In the genomic region with DNA sequence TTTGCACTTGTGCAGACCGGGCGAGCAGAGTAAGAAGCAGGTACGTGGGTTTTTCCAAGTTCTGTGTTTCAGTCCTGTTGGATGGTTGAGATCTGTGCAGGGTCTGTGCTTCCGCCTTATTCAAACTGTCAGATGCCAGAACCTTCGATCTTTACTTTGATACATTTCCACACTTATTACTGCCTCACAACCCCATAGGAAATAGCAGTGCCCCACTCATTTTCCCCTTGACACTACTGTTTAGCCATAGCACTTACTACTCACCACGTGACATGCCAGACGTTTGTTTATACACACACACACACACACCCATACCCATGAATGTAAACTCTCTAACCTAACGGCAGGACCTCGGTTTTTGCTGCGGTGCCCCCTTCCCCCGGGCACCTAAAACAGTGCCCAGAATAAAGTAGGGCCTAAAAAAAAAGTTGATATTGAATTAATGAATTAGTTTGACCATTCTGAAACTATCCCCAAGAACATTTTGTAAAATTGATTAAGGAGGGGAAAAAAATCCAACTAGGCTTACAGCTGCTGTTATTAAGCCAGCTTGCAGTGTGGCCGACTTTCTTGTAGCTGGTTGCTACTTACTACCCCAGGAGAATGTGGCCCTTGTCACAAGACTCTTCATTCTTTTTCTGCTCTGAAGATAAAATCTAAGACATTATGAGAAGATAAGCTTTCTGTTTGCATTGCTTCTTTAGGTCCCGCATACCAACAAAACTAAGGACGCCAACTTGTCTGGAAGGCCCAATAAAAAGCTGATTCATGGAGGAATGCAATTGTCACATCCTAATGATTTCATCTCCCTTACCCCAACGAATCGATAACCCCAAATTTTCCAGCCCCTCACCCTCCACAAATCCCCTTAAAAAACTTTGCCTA, we compare ENCODE assay signal across 8 cellular contexts. TPM values are rescaled to one million over a fixed set of nuclear protein-coding genes. Genes with fewer than 3 reads are reported as not detected.
A peak's percentile ranks its signal among the peaks of the same experiment; 100 is the strongest.
DNase-seq lines count a peak whose midpoint lies in the region; ATAC-seq and TF ChIP-seq lines count a peak whose summit lies in the region.

No MANE protein-coding gene starts in this region.

- H2AFZ ChIP-seq in IMR-90 (replicated peaks; ENCODE audit: low read length, poor library complexity), result peak overlapping the region; percentile 96

- peak overlapping the region; percentile 84 for H4K5ac ChIP-seq in IMR-90 (ENCODE audit: low read depth, low read length)

- TF ChIP-seq POLR2A in IMR-90 (IDR thresholded peaks at IDR 0.05; ENCODE audit: low read depth, low read length) (peak; percentile 33; the same call in 1 of the 2 replicates), sigmoid colon (IDR thresholded peaks at IDR 0.05) (peak in 1 of 2 donors; percentile 74)

- 0 out of 2 replicates have a peak overlapping the region, but pooled peaks have one; percentile 29 for H2BK20ac ChIP-seq in IMR-90 (ENCODE audit: low read depth, low read length)

- H3K9me1 ChIP-seq in IMR-90 (ENCODE audit: insufficient read depth, low read length), result no peaks in the 10 kb centered on the region; the same call in 1 of the 2 replicates

- peaks cover 19% of the 10 kb centered on the region for H3K36me3 Mint-ChIP-seq in activated T-helper 1 cell treated with anti-CD3 and anti-CD28 coated beads, Interleukin-12 subunit alpha, Interleukin-12 subunit beta, Interleukin-2, Interleukin-4 antibody, amounts not matched to agents 30 ng/mL and 10 ng/mL and 1 ng/mL, durations not matched to agents 14 hours and 24 hours and 36 hours (ENCODE audit: low read depth)

- H2BK120ac ChIP-seq in IMR-90 (ENCODE audit: low read depth, low read length), result peak overlapping the region; percentile 37

- peak overlapping the region; percentile 51 for H3K27ac ChIP-seq in IMR-90 (ENCODE audit: insufficient read depth, low read length)
- H3K27ac ChIP-seq in cardiac muscle cell, result peak overlapping the region; percentile 91
- H3K27ac ChIP-seq in sigmoid colon, result peak overlapping the region; percentile 91 to 98 (median 97)

- H3K27me3 Mint-ChIP-seq in activated T-helper 1 cell treated with anti-CD3 and anti-CD28 coated beads, Interleukin-12 subunit alpha, Interleukin-12 subunit beta, Interleukin-2, Interleukin-4 antibody, amounts not matched to agents 30 ng/mL and 10 ng/mL and 1 ng/mL, durations not matched to agents 14 hours and 24 hours and 36 hours (ENCODE audit: insufficient read depth), result peaks cover 3% of the 10 kb centered on the region

- H3K4ac ChIP-seq in IMR-90 (ENCODE audit: low read depth, low read length), result peak overlapping the region; percentile 8

- dilution Hi-C loops in IMR-90 (cut with HindIII; ENCODE audit: low sequenced_read_pairs, unreplicated experiment), result no loop called here

- peak overlapping the region; percentile 80 for H3K4me2 ChIP-seq in IMR-90 (ENCODE audit: low read depth, low read length)

- H4K20me1 ChIP-seq in IMR-90 (ENCODE audit: insufficient read depth, low read length), result no peaks in the 10 kb centered on the region

- peak overlapping the region; percentile 66 for H3K4me3 ChIP-seq in IMR-90 (ENCODE audit: insufficient read depth, low read depth, low read length)
- peak overlapping the region; percentile 52 for H3K4me3 ChIP-seq in cardiac muscle cell
- peak overlapping the region; percentile 72 to 91 (median 86) for H3K4me3 ChIP-seq in sigmoid colon

- H3K27me3 ChIP-seq in IMR-90 (ENCODE audit: control insufficient read depth, insufficient read depth, low read length), result no peaks in the 10 kb centered on the region
- no peaks in the 10 kb centered on the region for H3K27me3 ChIP-seq in cardiac muscle cell
- H3K27me3 ChIP-seq in sigmoid colon, result no peaks in the 10 kb centered on the region

- no peak for TF ChIP-seq EP300 in sigmoid colon (IDR thresholded peaks at IDR 0.05)

- H3K4me1 ChIP-seq in IMR-90 (ENCODE audit: control insufficient read depth, insufficient read depth, low read length), result peaks cover 2% of the 10 kb centered on the region; the same call in 1 of the 2 replicates
- H3K4me1 ChIP-seq in cardiac muscle cell (ENCODE audit: low read depth), result peaks cover 3% of the 10 kb centered on the region
- H3K4me1 ChIP-seq in sigmoid colon, result peaks cover 0 to 23% (median 16%) of the 10 kb centered on the region in 4 donors

- H3K4me3 Mint-ChIP-seq in activated T-helper 1 cell treated with anti-CD3 and anti-CD28 coated beads, Interleukin-12 subunit alpha, Interleukin-12 subunit beta, Interleukin-2, Interleukin-4 antibody, amounts not matched to agents 30 ng/mL and 10 ng/mL and 1 ng/mL, durations not matched to agents 14 hours and 24 hours and 36 hours, result peak overlapping the region; percentile 91

- H2BK5ac ChIP-seq in IMR-90 (ENCODE audit: low read depth, low read length, poor library complexity, severe bottlenecking), result peak overlapping the region; percentile 75

- H3K27ac Mint-ChIP-seq in activated T-helper 1 cell treated with anti-CD3 and anti-CD28 coated beads, Interleukin-12 subunit alpha, Interleukin-12 subunit beta, Interleukin-2, Interleukin-4 antibody, amounts not matched to agents 30 ng/mL and 10 ng/mL and 1 ng/mL, durations not matched to agents 14 hours and 24 hours and 36 hours, result peak overlapping the region; percentile 90

- CTCF ChIA-PET in IMR-90 (lab: Yijun Ruan, JAX), result interaction anchor here (0.9 to 1.8 kb wide), 3 partner anchors 12 to 151 kb away, joined by 3 to 7 read pairs (median 3); no protein-coding TSS in a partner anchor

- H3K9ac ChIP-seq in IMR-90 (ENCODE audit: low read depth, low read length), result peak overlapping the region; percentile 62

- peak overlapping the region; percentile 43 for H4K91ac ChIP-seq in IMR-90 (ENCODE audit: insufficient read depth, low read depth, low read length)

- H3K9me3 ChIP-seq in IMR-90 (ENCODE audit: control insufficient read depth, insufficient read depth, low read length), result no peaks in the 10 kb centered on the region
- H3K9me3 ChIP-seq in cardiac muscle cell (ENCODE audit: low read depth), result no peaks in the 10 kb centered on the region
- H3K9me3 ChIP-seq in sigmoid colon, result no peaks in the 10 kb centered on the region

- peak overlapping the region; percentile 64 for H3K56ac ChIP-seq in IMR-90 (ENCODE audit: extremely low read depth, insufficient read depth, low read length)

- BruUV-seq in IMR-90 (replicated peaks; lab: Mats Ljungman, UMichigan), result no TSS peak

- H3K79me1 ChIP-seq in IMR-90 (ENCODE audit: low read depth in 1 of 2, low read length in 2 of 2), result peaks cover 3 to 13% of the 10 kb centered on the region in 2 experiments; a peak in 3 of 4 replicates

- H3K23ac ChIP-seq in IMR-90 (ENCODE audit: low read depth, low read length), result peak overlapping the region; percentile 52; the same call in 1 of the 2 replicates

- peak overlapping the region; percentile 42; the same call in 1 of the 2 replicates for H3K18ac ChIP-seq in IMR-90 (ENCODE audit: low read depth, low read length)

- 0 to 100% methylated on average over 1 to 2 of the region's 16 CpGs for WGBS in IMR-90 (ENCODE audit: extremely low coverage in 2 of 2, insufficient read length in 1 of 2), 2 experiments
- WGBS in sigmoid colon, 2 donors, result 2 to 6% methylated on average over 16 of the region's 16 CpGs

- ATAC-seq in GM21390 (IDR thresholded peaks at IDR 0.05; ENCODE audit: unreplicated experiment), result peak; percentile 40
- peak; percentile 55 for ATAC-seq in IMR-90 (ENCODE audit: low read depth)

- in situ Hi-C loops in IMR-90 (cut with MboI; ENCODE audit: low sequenced_read_pairs), result no loop called here

- H4K8ac ChIP-seq in IMR-90 (ENCODE audit: low read depth in 2 of 2, low read length in 2 of 2), result peak overlapping the region; percentile 34 to 67

- POLR2A ChIA-PET in IMR-90 (lab: Charles Lee; ENCODE audit: unreplicated experiment), result interaction anchor here (0.6 kb wide), 2 partner anchors 98 to 878 kb away, joined by 3 to 7 read pairs; no protein-coding TSS in a partner anchor

- intact Hi-C loops in IMR-90 (cut with micrococcal nuclease), result loop anchor here (1.0 to 2.0 kb wide), 2 partner anchors 151 to 206 kb away; a partner anchor contains a TSS
- intact Hi-C loops in activated T-helper 1 cell treated with anti-CD3 and anti-CD28 coated beads, Interleukin-12 subunit alpha, Interleukin-12 subunit beta, Interleukin-2, Interleukin-4 antibody, amounts not matched to agents 30 ng/mL and 10 ng/mL and 1 ng/mL, durations not matched to agents 14 hours and 24 hours and 36 hours (cut with micrococcal nuclease), result loop anchor here (1.0 to 10.0 kb wide), 12 partner anchors 19 to 1701 kb away; a partner anchor contains a TSS
- intact Hi-C loops in sigmoid colon (cut with DNase I), result loop anchor here (2.0 to 5.0 kb wide), 5 partner anchors 74 to 249 kb away; a partner anchor contains a TSS

- H3K36me3 ChIP-seq in IMR-90 (ENCODE audit: control insufficient read depth, insufficient read depth, low read length) (no peaks in the 10 kb centered on the region), cardiac muscle cell (no peaks in the 10 kb centered on the region), sigmoid colon (no peaks in the 10 kb centered on the region)

- H3K14ac ChIP-seq in IMR-90 (replicated peaks; ENCODE audit: low read depth, low read length), result peak overlapping the region; percentile 5; the same call in 1 of the 2 replicates

- H3K4me1 Mint-ChIP-seq in activated T-helper 1 cell treated with anti-CD3 and anti-CD28 coated beads, Interleukin-12 subunit alpha, Interleukin-12 subunit beta, Interleukin-2, Interleukin-4 antibody, amounts not matched to agents 30 ng/mL and 10 ng/mL and 1 ng/mL, durations not matched to agents 14 hours and 24 hours and 36 hours (ENCODE audit: low read depth), result peaks cover 35% of the 10 kb centered on the region

- no peak for TF ChIP-seq RAD21 in IMR-90 (IDR thresholded peaks at IDR 0.05; ENCODE audit: low read length)

- TF ChIP-seq CTCF in IMR-90 (conservative IDR thresholded peaks at IDR 0.05; ENCODE audit: low read depth, low read length), result no peak
- TF ChIP-seq CTCF in cardiac muscle cell (IDR thresholded peaks at IDR 0.05; ENCODE audit: low read depth, low read length), result no peak
- TF ChIP-seq CTCF in sigmoid colon (IDR thresholded peaks at IDR 0.05), result no peak

- 0 out of 3 replicates have a peak overlapping the region, but pooled peaks have one; percentile 17 for H2BK15ac ChIP-seq in IMR-90 (ENCODE audit: low read depth, low read length)

- H2AK9ac ChIP-seq in IMR-90 (replicated peaks; ENCODE audit: low read depth, low read length, poor library complexity), result peak overlapping the region; percentile 63

- H2AK5ac ChIP-seq in IMR-90 (ENCODE audit: low read depth, low read length), result no peak overlapping the region

- H3K9me3 Mint-ChIP-seq in activated T-helper 1 cell treated with anti-CD3 and anti-CD28 coated beads, Interleukin-12 subunit alpha, Interleukin-12 subunit beta, Interleukin-2, Interleukin-4 antibody, amounts not matched to agents 30 ng/mL and 10 ng/mL and 1 ng/mL, durations not matched to agents 14 hours and 24 hours and 36 hours, result no peaks in the 10 kb centered on the region

- peak; percentile 54 for DNase-seq in EL
- no peak for DNase-seq in IMR-90
- no peak for DNase-seq in activated T-helper 1 cell treated with anti-CD3 and anti-CD28 coated beads, Interleukin-12 subunit alpha, Interleukin-12 subunit beta, Interleukin-2, Interleukin-4 antibody, amounts not matched to agents 30 ng/mL and 10 ng/mL and 1 ng/mL, durations not matched to agents 14 hours and 24 hours and 36 hours (ENCODE audit: low spot score)
- no peak for DNase-seq in cardiac muscle cell (ENCODE audit: low read depth in 1 of 2, low spot score in 1 of 2)
- DNase-seq in sigmoid colon, result no peak
- DNase-seq in NK-92 (lab: John Stamatoyannopoulos, UW; ENCODE audit: unreplicated experiment), result no peak
- DNase-seq in SHP77 treated with DMSO at 0.1 percent for 48 hours (lab: John Stamatoyannopoulos, UW), result no peak

RNA-seq across cellular contexts. Expression of a gene that starts 0.7 kb away (rescaled TPM):
- total RNA-seq in IMR-90 (2012; rRNA removed) (5.0 and 6.7 TPM in 2 replicates), cardiac muscle cell (6.3 and 6.4 TPM in 2 replicates), sigmoid colon (10 to 100 TPM in 1 of 4 donors, 1 to 10 TPM in 3; 7.9 to 10.0 (median 8.6) TPM)
- polyA plus RNA-seq in IMR-90 (2012; rRNA removed) (1.2 and 1.7 TPM in 2 replicates), cardiac muscle cell (3.6 and 9.6 TPM in 2 replicates), sigmoid colon (10 to 100 TPM in 1 of 3 donors, 1 to 10 TPM in 2; 4.5 to 11.1 (median 5.4) TPM)
- 0.25 and 0.35 TPM in 2 replicates for polyA plus RNA-seq in IMR-90 (2012; cell fraction: cytosol; rRNA removed)
- 0.54 and 4.7 TPM in 2 replicates for polyA plus RNA-seq in IMR-90 (2012; cell fraction: nucleus; rRNA removed; ENCODE audit: low replicate concordance)
- total RNA-seq in activated T-helper 1 cell treated with anti-CD3 and anti-CD28 coated beads, Interleukin-12 subunit alpha, Interleukin-12 subunit beta, Interleukin-2, Interleukin-4 antibody, amounts not matched to agents 30 ng/mL and 10 ng/mL and 1 ng/mL, durations not matched to agents 14 hours and 24 hours and 36 hours, result 13.4 and 15.3 TPM in 2 replicates
